ENCODE assay signal across 9 cellular contexts in the genomic region with DNA sequence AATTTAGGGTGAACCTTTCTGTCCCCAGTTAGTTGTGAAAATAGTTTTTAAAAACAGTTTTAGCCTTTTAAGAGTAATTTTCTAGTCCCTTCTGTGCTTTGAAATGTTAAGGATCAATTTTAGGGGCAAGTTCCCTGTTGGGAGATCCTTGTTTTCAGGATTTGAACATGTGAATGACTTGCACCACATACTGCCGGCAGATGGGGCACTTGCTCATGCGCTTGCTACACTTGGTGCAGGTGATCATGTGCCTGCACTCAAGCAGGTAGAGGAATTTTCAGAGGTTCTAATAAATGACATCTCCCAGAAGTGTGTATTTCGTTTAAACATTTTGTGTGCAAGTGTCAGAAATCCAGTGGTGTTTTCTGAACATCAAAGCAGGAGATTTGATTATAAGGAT.
DNase-seq lines count a peak whose midpoint lies in the region; ATAC-seq, FAIRE-seq and TF ChIP-seq lines count a peak whose summit lies in the region.
"Had no signal": no experiment of that assay in that cellular context is flagged by ENCODE, and none has a peak within 500 bp of the region (broad histone marks: within the 10 kb centered on the region; RNA-seq: fewer than 3 reads in every experiment).

No MANE protein-coding gene starts in this region.

- no peak overlapping the region for H3K4me2 ChIP-seq in fibroblast of lung (ENCODE audit: extremely low read depth, insufficient read depth, low read length)

- intact Hi-C loops in MCF 10A (cut with micrococcal nuclease) = no loop called here

- FAIRE-seq in small intestine (lab: Jason Lieb, UNC) = no peak

- H3K9ac ChIP-seq in fibroblast of lung (ENCODE audit: insufficient read depth, low read length) = no peak overlapping the region

- 17 to 29% (median 25%) methylated on average over 3 of the region's 3 CpGs for WGBS in small intestine, 3 donors

- no peaks in the 10 kb centered on the region for H3K9me3 Mint-ChIP-seq in MCF 10A (ENCODE audit: unreplicated experiment)

- H3K79me2 ChIP-seq in fibroblast of lung (ENCODE audit: control insufficient read depth, insufficient read depth, low read length) = no peaks in the 10 kb centered on the region

- H3K4me3 Mint-ChIP-seq in MCF 10A (ENCODE audit: unreplicated experiment) = no peak overlapping the region

- H3K9me3 ChIP-seq in fibroblast of lung (ENCODE audit: control insufficient read depth, insufficient read depth, low read depth, low read length) (no peaks in the 10 kb centered on the region), small intestine (ENCODE audit: control insufficient read depth, low read depth) (no peaks in the 10 kb centered on the region)
- H3K9me3 ChIP-seq: adrenal gland had no signal

- no peaks in the 10 kb centered on the region for H3K36me3 Mint-ChIP-seq in MCF 10A (ENCODE audit: insufficient read depth, unreplicated experiment)

- H3K36me3 ChIP-seq in fibroblast of lung (ENCODE audit: control insufficient read depth, insufficient read depth, low read length) (no peaks in the 10 kb centered on the region), small intestine (ENCODE audit: control insufficient read depth in 2 of 2, insufficient read depth in 2 of 2, low read length in 2 of 2) (no peaks in the 10 kb centered on the region)
- H3K36me3 ChIP-seq: adrenal gland had no signal

- in situ Hi-C loops in T47D (cut with HindIII; ENCODE audit: low pct_unique_long_range_greater_than_20kb, low sequenced_read_pairs) = no loop called here

- peak; percentile 0 to 46 for DNase-seq in T47D (ENCODE audit: low read depth in 1 of 2, low spot score in 1 of 2)
- DNase-seq in MCF 10A (ENCODE audit: unreplicated experiment) = no peak
- peak; percentile 6 for DNase-seq in LoVo (ENCODE audit: low spot score)
- DNase-seq in fibroblast of lung (ENCODE audit: low read depth in 2 of 2) = peak in 1 of 2 donors; percentile 3
- peak; percentile 22 for DNase-seq in small intestine
- no peak for DNase-seq in mesenteric fat pad (ENCODE audit: low spot score)

- H3K4me3 ChIP-seq in fibroblast of lung (replicated peaks in 1 of 4; ENCODE audit: control extremely low read depth in 1 of 4, insufficient read depth in 1 of 4, low read depth in 3 of 4, low read length in 4 of 4) = no peak overlapping the region
- H3K4me3 ChIP-seq in small intestine (ENCODE audit: low read depth in 1 of 2, low read length in 2 of 2) = no peak overlapping the region
- H3K4me3 ChIP-seq: adrenal gland had no signal

- H3K27ac ChIP-seq in fibroblast of lung (ENCODE audit: insufficient read depth, low read length) = no peak overlapping the region
- H3K27ac ChIP-seq in small intestine (ENCODE audit: low read depth in 1 of 2, low read length in 1 of 2) = no peak overlapping the region
- H3K27ac ChIP-seq: adrenal gland had no signal

- ATAC-seq in GM21381 (IDR thresholded peaks at IDR 0.05; ENCODE audit: unreplicated experiment) (no peak), HG02642 (IDR thresholded peaks at IDR 0.05; ENCODE audit: poor library complexity, unreplicated experiment) (no peak)

- TF ChIP-seq CTCF in MCF 10A (IDR thresholded peaks at IDR 0.05; ENCODE audit: unreplicated experiment) (no peak), fibroblast of lung (conservative IDR thresholded peaks at IDR 0.05 in 1 of 2, IDR thresholded peaks at IDR 0.05 in 1 of 2; ENCODE audit: low read depth in 1 of 2, low read length in 2 of 2) (peak; percentile 26 to 48)

- H3K27me3 ChIP-seq in fibroblast of lung (ENCODE audit: control insufficient read depth, insufficient read depth, low read length) = no peaks in the 10 kb centered on the region
- no peaks in the 10 kb centered on the region for H3K27me3 ChIP-seq in small intestine (ENCODE audit: control insufficient read depth in 2 of 2, insufficient read depth in 2 of 2, low read length in 2 of 2)
- H3K27me3 ChIP-seq: adrenal gland had no signal

- no peak overlapping the region for H2AFZ ChIP-seq in fibroblast of lung (ENCODE audit: low read length)

- H3K27me3 Mint-ChIP-seq in MCF 10A (ENCODE audit: insufficient read depth, unreplicated experiment) = peaks cover 20% of the 10 kb centered on the region

- H4K20me1 ChIP-seq in fibroblast of lung (ENCODE audit: control insufficient read depth, extremely low read depth, insufficient read depth, low read length) = no peaks in the 10 kb centered on the region

- no peaks in the 10 kb centered on the region for H3K4me1 ChIP-seq in fibroblast of lung (ENCODE audit: control insufficient read depth, extremely low read depth, insufficient read depth, low read length)
- H3K4me1 ChIP-seq in small intestine (ENCODE audit: control insufficient read depth in 2 of 2, insufficient read depth in 1 of 2, low read depth in 1 of 2, low read length in 1 of 2) = no peaks in the 10 kb centered on the region
- H3K4me1 ChIP-seq: adrenal gland had no signal

- no peaks in the 10 kb centered on the region for H3K4me1 Mint-ChIP-seq in MCF 10A (ENCODE audit: insufficient read depth, unreplicated experiment)

- POLR2A ChIA-PET in MCF 10A (lab: Yijun Ruan, JAX) = no interaction called here

- CTCF ChIA-PET in MCF 10A (lab: Yijun Ruan, JAX) = no interaction called here

- H3K27ac Mint-ChIP-seq in MCF 10A (ENCODE audit: low read depth, unreplicated experiment) = no peak overlapping the region

- BruUV-seq in MCF 10A (replicated peaks; lab: Mats Ljungman, UMichigan) = no TSS peak

Comparison
In these comparisons a context has a peak if more than half of its experiments do, and no peak if none do; other contexts are left out.
1. DNase-seq: peak in T47D (2 of 2), LoVo (single experiment) and small intestine (single experiment); none in MCF 10A (single experiment) and mesenteric fat pad (single experiment).